ENCODE assay signal across 26 cellular contexts in genomic region chr11:3085052-3085451, GRCh38.
"Had no signal": no experiment of that assay in that cellular context is flagged by ENCODE, and none has a peak within 500 bp of the region (broad histone marks: within the 10 kb centered on the region; RNA-seq: fewer than 3 reads in every experiment).

No MANE protein-coding gene starts in this region.

- ATAC-seq: activated CD4-positive, CD25-positive, alpha-beta regulatory T cell treated with anti-CD3 and anti-CD28 coated beads, Interleukin-2, amount 50 U/mL, for 24 hours; body of pancreas; effector memory CD8-positive, alpha-beta T cell; foreskin keratinocyte; left lobe of liver; stimulated activated naive B cell treated with anti-CD40 and anti-IgM and Interleukin-4, amounts not matched to agents 10 μg/mL and 1 μg/mL and 100 μg/mL, for 72 hours had no signal

- H3K27ac ChIP-seq: adrenal gland, body of pancreas, coronary artery, foreskin keratinocyte, heart left ventricle, suprapubic skin, tibial nerve, WERI-Rb-1 had no signal

- H3K36me3 ChIP-seq: adrenal gland, WERI-Rb-1 had no signal

- H3K4me1 ChIP-seq: adrenal gland, body of pancreas, foreskin keratinocyte, heart left ventricle, suprapubic skin had no signal

- H3K4me2 ChIP-seq: smooth muscle cell had no signal

- H3K4me3 ChIP-seq: adrenal gland, body of pancreas, coronary artery, heart left ventricle, smooth muscle cell, suprapubic skin, tibial nerve had no signal

- H3K9me3 ChIP-seq: adrenal gland, body of pancreas, heart left ventricle, suprapubic skin, tibial nerve had no signal

- H3K27me3 ChIP-seq: adrenal gland, body of pancreas, suprapubic skin had no signal

- DNase-seq: activated CD4-positive, alpha-beta T cell treated with anti-CD3 and anti-CD28 coated beads for 48 hours; activated CD4-positive, alpha-beta T cell treated with anti-CD3 and anti-CD28 coated beads, Interleukin-2, amount 50 U/mL, for 48 hours; activated CD8-positive, alpha-beta memory T cell treated with anti-CD3 and anti-CD28 coated beads for 24 hours; activated effector memory CD4-positive, alpha-beta T cell treated with anti-CD3 and anti-CD28 coated beads, Interleukin-2, amount 50 U/mL, for 16 hours; activated naive CD4-positive, alpha-beta T cell treated with anti-CD3 and anti-CD28 coated beads for 36 hours; activated naive CD8-positive, alpha-beta T cell treated with anti-CD3 and anti-CD28 coated beads for 36 hours; adrenal gland; body of pancreas; cerebellar nuclear complex; effector memory CD8-positive, alpha-beta T cell; erythroblast; foreskin keratinocyte; heart left ventricle; hypothalamus; immature natural killer cell; stimulated activated CD4-positive, alpha-beta T cell treated with anti-CD3 and anti-CD28 coated beads, Interleukin-1b, Interleukin-23, amount 100 ng/mL, for 48 hours; stimulated activated CD4-positive, alpha-beta T cell treated with anti-CD3 and anti-CD28 coated beads, Interleukin-4, amount 100 ng/mL, for 4 hours; stimulated activated CD8-positive, alpha-beta memory T cell treated with anti-CD3 and anti-CD28 coated beads, Interleukin-4, amount 100 ng/mL, for 48 hours; stimulated activated naive B cell treated with anti-CD40 and anti-IgM and Interleukin-4, amounts not matched to agents 10 μg/mL and 1 μg/mL and 100 μg/mL, for 72 hours; WERI-Rb-1 had no signal
